Comparison of ENCODE assay signal across 8 cellular contexts in the genomic region with DNA sequence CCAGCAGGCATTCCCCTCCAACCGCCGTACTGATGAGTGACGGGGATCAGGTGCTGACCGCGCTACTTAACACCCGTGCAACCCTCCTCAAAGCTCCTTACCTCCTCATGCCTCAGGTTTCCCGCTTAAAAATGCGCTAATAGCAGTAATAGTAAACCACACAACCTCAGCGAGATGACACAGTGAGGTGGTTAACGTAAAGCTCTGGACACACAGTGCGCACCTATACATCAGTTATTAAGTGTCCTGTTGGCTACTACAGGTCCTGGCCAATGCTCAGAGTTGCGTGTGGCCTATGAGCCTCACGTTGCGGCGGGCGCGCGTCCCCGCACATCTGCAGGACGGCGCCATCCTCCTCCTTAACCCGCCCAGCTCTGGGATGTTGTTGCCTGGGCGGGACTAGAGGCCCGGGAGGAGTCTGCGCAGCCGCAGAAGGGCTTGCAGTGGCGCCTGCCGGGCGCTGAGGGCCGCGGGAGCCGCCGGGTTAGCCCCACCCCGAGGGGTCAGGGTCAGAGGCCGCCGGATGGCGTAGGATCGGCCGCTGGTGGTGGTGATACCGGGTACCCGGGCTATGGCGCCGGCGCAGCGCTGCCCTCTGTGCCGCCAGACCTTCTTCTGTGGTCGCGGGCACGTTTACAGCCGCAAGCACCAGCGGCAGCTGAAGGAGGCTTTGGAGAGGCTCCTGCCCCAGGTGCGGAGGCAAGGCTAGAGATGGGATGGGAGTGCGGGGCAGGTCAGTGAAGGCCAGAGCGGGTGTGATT. TPM values are rescaled to one million over a fixed set of nuclear protein-coding genes. Genes with fewer than 3 reads are reported as not detected.
A peak's percentile ranks its signal among the peaks of the same experiment; 100 is the strongest.
DNase-seq lines count a peak whose midpoint lies in the region; ATAC-seq, FAIRE-seq and TF ChIP-seq lines count a peak whose summit lies in the region.

A gene with protein sequence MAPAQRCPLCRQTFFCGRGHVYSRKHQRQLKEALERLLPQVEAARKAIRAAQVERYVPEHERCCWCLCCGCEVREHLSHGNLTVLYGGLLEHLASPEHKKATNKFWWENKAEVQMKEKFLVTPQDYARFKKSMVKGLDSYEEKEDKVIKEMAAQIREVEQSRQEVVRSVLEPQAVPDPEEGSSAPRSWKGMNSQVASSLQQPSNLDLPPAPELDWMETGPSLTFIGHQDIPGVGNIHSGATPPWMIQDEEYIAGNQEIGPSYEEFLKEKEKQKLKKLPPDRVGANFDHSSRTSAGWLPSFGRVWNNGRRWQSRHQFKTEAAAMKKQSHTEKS (plus strand): TSS at position 512 of the 761 bp plus-strand sequence. CDS start 60 bp downstream, at position 572.

- peaks cover 3% of the 10 kb centered on the region in 2 donors for H3K36me3 ChIP-seq in kidney (ENCODE audit: control insufficient read depth in 1 of 2, insufficient read depth in 2 of 2, low read length in 2 of 2)

- intact Hi-C loops in kidney (cut with DNase I): no loop called here

- peak within 1 kb of the TSS; percentile 68 to 74 for H3K9ac ChIP-seq in kidney (ENCODE audit: low read length in 2 of 2)

- no peaks in the 10 kb centered on the region for H3K9me3 ChIP-seq in kidney (ENCODE audit: control insufficient read depth in 1 of 2, low read length in 2 of 2)

- peak within 1 kb of the TSS in 1 of 2 donors; percentile 85 for H3K27ac ChIP-seq in kidney (ENCODE audit: low read depth in 2 of 2, low read length in 2 of 2)

- H3K4me3 ChIP-seq in kidney (ENCODE audit: low read length in 2 of 2): peak within 1 kb of the TSS; percentile 87 to 92

- ATAC-seq in HG03378 (IDR thresholded peaks at IDR 0.05; ENCODE audit: unreplicated experiment): peak; percentile 79

- DNase-seq in AML-193 (lab: John Stamatoyannopoulos, UW): peak; percentile 89 to 92
- DNase-seq in NCI-H446 treated with DMSO at 0.1 percent for 48 hours (lab: John Stamatoyannopoulos, UW): peak; percentile 87
- peak; percentile 92 for DNase-seq in activated CD4-positive, alpha-beta T cell treated with anti-CD3 and anti-CD28 coated beads for 1 hour
- DNase-seq in cerebellar nuclear complex (lab: John Stamatoyannopoulos, UW): peak; percentile 27 to 86
- peak; percentile 98 for DNase-seq in kidney
- peak; percentile 98 for DNase-seq in stimulated activated CD4-positive, alpha-beta T cell treated with anti-CD3 and anti-CD28 coated beads, Interleukin-15, amount 100 ng/mL, for 24 hours

- TF ChIP-seq CTCF in kidney (IDR thresholded peaks at IDR 0.05; ENCODE audit: borderline replicate concordance, extremely low read depth, insufficient read depth): no peak

- peaks cover 0 to 17% of the 10 kb centered on the region in 2 donors for H3K4me1 ChIP-seq in kidney (ENCODE audit: control insufficient read depth in 1 of 2, insufficient read depth in 1 of 2, low read depth in 1 of 2, low read length in 2 of 2)

- no peak for FAIRE-seq in kidney (lab: Jason Lieb, UNC)

- TF ChIP-seq POLR2A in GM19099 (IDR thresholded peaks at IDR 0.05; ENCODE audit: extremely low read depth, insufficient read length, low read depth): peak; percentile 95

RNA-seq across cellular contexts. Expression of the gene that starts here (rescaled TPM):
- total RNA-seq in kidney: 45.0 TPM
- polyA plus RNA-seq in kidney (ENCODE audit: insufficient read depth, low read depth, low replicate concordance): 19.8 TPM
